ENCODE assay signal across 7 cellular contexts in the genomic region with DNA sequence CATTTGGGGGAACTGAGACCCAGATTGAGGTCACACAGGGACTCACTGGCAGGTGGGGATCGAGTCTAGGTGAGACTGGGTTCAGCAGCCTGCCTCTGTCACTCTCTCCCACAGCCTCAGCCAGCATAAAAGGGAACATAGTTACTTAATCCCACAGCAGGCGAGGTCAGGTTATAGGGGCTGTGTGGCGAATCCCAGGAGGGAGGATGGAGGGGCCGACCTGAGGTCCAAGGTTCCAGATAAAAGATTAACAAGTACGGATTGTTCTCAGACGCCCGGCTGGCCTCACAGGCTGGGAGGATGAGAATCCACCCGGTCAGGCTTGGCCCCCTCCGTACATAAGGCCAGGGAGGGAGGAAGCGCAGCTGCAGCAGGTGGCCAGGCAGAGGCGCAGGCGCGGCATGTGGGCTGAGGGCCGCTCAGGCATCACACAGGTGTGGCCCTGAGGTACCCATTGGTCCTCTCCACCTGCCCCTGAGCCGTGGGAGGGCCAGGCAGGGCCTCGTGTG. TPM values are rescaled to one million over a fixed set of nuclear protein-coding genes. Genes with fewer than 3 reads are reported as not detected.
DNase-seq lines count a peak whose midpoint lies in the region; ATAC-seq and TF ChIP-seq lines count a peak whose summit lies in the region.

No MANE protein-coding gene starts in this region.

- peak; percentile 38 for ATAC-seq in GM18907 (IDR thresholded peaks at IDR 0.05; ENCODE audit: unreplicated experiment)
- peak; percentile 34 for ATAC-seq in HG02759 (IDR thresholded peaks at IDR 0.05; ENCODE audit: unreplicated experiment)
- ATAC-seq in activated B cell treated with CpG ODN at 0.5 μM for 24 hours (ENCODE audit: low read depth), result peak; percentile 10
- no peak for ATAC-seq in GM18868 (IDR thresholded peaks at IDR 0.05; ENCODE audit: unreplicated experiment)

- H2AK5ac ChIP-seq in neuronal stem cell (ENCODE audit: low read depth, low read length), result no peak overlapping the region

- CTCF ChIA-PET in activated B cell treated with CpG ODN at 0.5 μM for 24 hours (lab: Charles Lee), result no interaction called here

- H3K9me3 Mint-ChIP-seq in activated B cell treated with CpG ODN at 0.5 μM for 24 hours, result no peaks in the 10 kb centered on the region

- no peak overlapping the region for H3K9ac ChIP-seq in neuronal stem cell (ENCODE audit: low read depth, low read length, poor library complexity)

- H2BK120ac ChIP-seq in neuronal stem cell (ENCODE audit: low read depth, low read length), result no peak overlapping the region

- H3K27me3 ChIP-seq in neuronal stem cell (ENCODE audit: control insufficient read depth in 3 of 3, insufficient read depth in 3 of 3, low read depth in 1 of 3, low read length in 3 of 3), result peaks cover 0 to 50% (median 11%) of the 10 kb centered on the region in 3 experiments

- H3K14ac ChIP-seq in neuronal stem cell (ENCODE audit: low read length), result no peak overlapping the region

- no peaks in the 10 kb centered on the region for H3K27me3 Mint-ChIP-seq in activated B cell treated with CpG ODN at 0.5 μM for 24 hours

- H3K4me3 Mint-ChIP-seq in activated B cell treated with CpG ODN at 0.5 μM for 24 hours, result peak overlapping the region; percentile 69

- H3K23ac ChIP-seq in neuronal stem cell (ENCODE audit: low read depth, low read length, poor library complexity), result no peak overlapping the region

- no peak overlapping the region for H2BK12ac ChIP-seq in neuronal stem cell (ENCODE audit: low read length)

- no peak overlapping the region for H2AFZ ChIP-seq in neuronal stem cell (ENCODE audit: low read length)

- peak overlapping the region; percentile 95 for H3K27ac Mint-ChIP-seq in activated B cell treated with CpG ODN at 0.5 μM for 24 hours

- H3K18ac ChIP-seq in neuronal stem cell (ENCODE audit: low read length), result no peak overlapping the region

- intact Hi-C loops in activated B cell treated with CpG ODN at 0.5 μM for 24 hours (cut with micrococcal nuclease), result loop anchor here (10.0 kb wide), 1 partner anchor 297 kb away; the partner anchor contains the start of gene BICD2

- no peak overlapping the region for H3K27ac ChIP-seq in neuronal stem cell (replicated peaks; ENCODE audit: low read length)

- no peak overlapping the region for H4K91ac ChIP-seq in neuronal stem cell (ENCODE audit: low read depth, low read length, poor library complexity)

- POLR2A ChIA-PET in activated B cell treated with CpG ODN at 0.5 μM for 24 hours (lab: Charles Lee), result interaction anchor here (1.0 to 5.1 kb wide), 3 partner anchors 34 to 95 kb away, joined by 3 to 41 read pairs (median 6); partner anchors contain the start of gene CARD19

- H2BK15ac ChIP-seq in neuronal stem cell (ENCODE audit: low read length), result no peak overlapping the region

- no peaks in the 10 kb centered on the region for H3K9me3 ChIP-seq in neuronal stem cell (replicated peaks in 1 of 2; ENCODE audit: control insufficient read depth in 2 of 2, insufficient read depth in 1 of 2, low read depth in 1 of 2, low read length in 2 of 2)

- no peak for TF ChIP-seq CTCF in activated B cell treated with CpG ODN at 0.5 μM for 24 hours (IDR thresholded peaks at IDR 0.05)

- peak overlapping the region; percentile 16 for H2BK5ac ChIP-seq in neuronal stem cell (ENCODE audit: low read length)

- peaks cover 6% of the 10 kb centered on the region for H3K36me3 Mint-ChIP-seq in activated B cell treated with CpG ODN at 0.5 μM for 24 hours (ENCODE audit: low read depth)

- no peak for DNase-seq in activated B cell treated with CpG ODN at 0.5 μM for 24 hours
- no peak for DNase-seq in neuronal stem cell (ENCODE audit: low spot score)
- no peak for DNase-seq in DMS114 treated with DMSO at 0.1 percent for 48 hours (lab: John Stamatoyannopoulos, UW; ENCODE audit: unreplicated experiment)
- no peak for DNase-seq in retina

- H3K4me1 ChIP-seq in neuronal stem cell (ENCODE audit: control insufficient read depth in 2 of 2, insufficient read depth in 1 of 2, low read depth in 1 of 2, low read length in 2 of 2), result peaks cover 0 to 3% of the 10 kb centered on the region in 2 donors

- H3K4me1 Mint-ChIP-seq in activated B cell treated with CpG ODN at 0.5 μM for 24 hours, result peaks cover 86% of the 10 kb centered on the region

- no peak overlapping the region for H3K4me3 ChIP-seq in neuronal stem cell (ENCODE audit: low read length in 2 of 2)

- WGBS in neuronal stem cell (ENCODE audit: extremely low coverage in 2 of 2, insufficient read length in 2 of 2, insufficient replicate concordance in 1 of 2), 2 donors, result no CpG with 5 or more reads among the region's 16 CpGs

- H3K36me3 ChIP-seq in neuronal stem cell (replicated peaks in 1 of 2; ENCODE audit: control insufficient read depth in 2 of 2, insufficient read depth in 2 of 2, low read length in 2 of 2), result no peaks in the 10 kb centered on the region

- no peak overlapping the region for H3K4me2 ChIP-seq in neuronal stem cell (ENCODE audit: insufficient read depth, low read length, poor library complexity, severe bottlenecking)

- no peaks in the 10 kb centered on the region for H3K79me1 ChIP-seq in neuronal stem cell (ENCODE audit: low read depth, low read length)

- H3K4ac ChIP-seq in neuronal stem cell (ENCODE audit: low read length), result no peak overlapping the region

- H4K8ac ChIP-seq in neuronal stem cell (ENCODE audit: low read depth, low read length), result no peak overlapping the region

RNA-seq across cellular contexts. Expression of gene SUSD3, which starts 3.3 kb away (rescaled TPM):
- 9.1 and 12.9 TPM in 2 replicates for total RNA-seq in activated B cell treated with CpG ODN at 0.5 μM for 24 hours
- polyA plus RNA-seq in neuronal stem cell (2013, experiment 1 of 2), result 1.9 TPM
- 2.0 TPM for polyA plus RNA-seq in neuronal stem cell (2013, experiment 2 of 2)

RNA-seq across cellular contexts. Expression of gene CARD19, which starts 34.2 kb away (rescaled TPM):
- 13.7 and 15.6 TPM in 2 replicates for total RNA-seq in activated B cell treated with CpG ODN at 0.5 μM for 24 hours
- 23.2 TPM for polyA plus RNA-seq in neuronal stem cell (2013, experiment 1 of 2)
- polyA plus RNA-seq in neuronal stem cell (2013, experiment 2 of 2), result 20.4 TPM
